14 cellular contexts compared by ENCODE assay signal in the genomic region with DNA sequence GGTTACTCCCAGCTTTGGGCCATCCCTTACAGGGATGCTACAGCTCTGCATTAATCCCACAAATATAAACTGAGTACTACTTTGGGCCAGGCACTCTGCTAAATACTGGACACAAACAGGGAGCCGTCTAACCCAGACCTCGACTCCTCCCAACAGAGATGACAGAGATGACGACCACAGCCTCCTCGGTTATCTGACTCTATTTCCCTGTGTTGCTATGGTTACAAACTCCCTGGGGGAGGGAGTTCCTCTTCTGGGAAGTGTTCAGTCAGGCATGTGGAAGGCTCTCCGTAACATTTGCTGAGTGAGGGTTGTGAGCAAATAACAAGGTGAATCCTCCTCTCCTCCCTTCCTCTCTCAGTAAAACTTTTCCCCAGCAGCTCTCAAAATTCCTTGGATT. TPM values are rescaled to one million over a fixed set of nuclear protein-coding genes. Genes with fewer than 3 reads are reported as not detected.
DNase-seq lines count a peak whose midpoint lies in the region; ATAC-seq and TF ChIP-seq lines count a peak whose summit lies in the region.
"Had no signal": no experiment of that assay in that cellular context is flagged by ENCODE, and none has a peak within 500 bp of the region (broad histone marks: within the 10 kb centered on the region; RNA-seq: fewer than 3 reads in every experiment).

No MANE protein-coding gene starts in this region.

- H4K20me1 ChIP-seq in osteoblast (ENCODE audit: insufficient read depth, low read length), result no peaks in the 10 kb centered on the region

- TF ChIP-seq CTCF in glutamatergic neuron (IDR thresholded peaks at IDR 0.05; ENCODE audit: partially characterized antibody, unreplicated experiment), result no peak
- no peak for TF ChIP-seq CTCF in osteoblast (IDR thresholded peaks at IDR 0.05; ENCODE audit: extremely low read depth, low read depth, low read length)
- TF ChIP-seq CTCF in GM20000 (IDR thresholded peaks at IDR 0.05; ENCODE audit: extremely low read depth, missing control alignments), result no peak

- H3K4me3 Mint-ChIP-seq in IgD-negative memory B cell (peak overlapping the region in 3 of 4 donors; percentile 20 to 54 (median 30)), glutamatergic neuron (ENCODE audit: unreplicated experiment) (peak overlapping the region; percentile 82)
- H3K4me3 Mint-ChIP-seq: activated CD4-positive, alpha-beta T cell treated with anti-CD3 and anti-CD28 coated beads, Interleukin-2, amount 10 ng/mL, durations not matched to agents 7 days and 5 days; activated naive CD8-positive, alpha-beta T cell treated with anti-CD3 and anti-CD28 coated beads, Interleukin-2, amount 10 ng/mL, durations not matched to agents 7 days and 5 days had no signal

- H3K36me3 ChIP-seq in SJCRH30 (no peaks in the 10 kb centered on the region), osteoblast (ENCODE audit: insufficient read depth, low read length) (no peaks in the 10 kb centered on the region)
- H3K36me3 ChIP-seq: vagina had no signal

- H3K27me3 ChIP-seq in SJCRH30, result no peaks in the 10 kb centered on the region
- H3K27me3 ChIP-seq in osteoblast (ENCODE audit: insufficient read depth, low read length), result peaks cover 23% of the 10 kb centered on the region
- H3K27me3 ChIP-seq: vagina had no signal

- peak overlapping the region in 2 of 3 donors; percentile 52 to 57 for H3K27ac Mint-ChIP-seq in IgD-negative memory B cell
- H3K27ac Mint-ChIP-seq in glutamatergic neuron (ENCODE audit: unreplicated experiment), result peak overlapping the region; percentile 99
- H3K27ac Mint-ChIP-seq: activated CD4-positive, alpha-beta T cell treated with anti-CD3 and anti-CD28 coated beads, Interleukin-2, amount 10 ng/mL, durations not matched to agents 7 days and 5 days; activated naive CD8-positive, alpha-beta T cell treated with anti-CD3 and anti-CD28 coated beads, Interleukin-2, amount 10 ng/mL, durations not matched to agents 7 days and 5 days had no signal

- H3K27ac ChIP-seq in SJCRH30 (no peak overlapping the region), osteoblast (ENCODE audit: low read depth, low read length) (no peak overlapping the region)
- H3K27ac ChIP-seq: psoas muscle, vagina had no signal

- no peaks in the 10 kb centered on the region for H3K79me2 ChIP-seq in osteoblast (ENCODE audit: insufficient read depth, low read length)

- H3K4me1 Mint-ChIP-seq in IgD-negative memory B cell (peaks cover 15 to 19% (median 18%) of the 10 kb centered on the region in 3 donors), glutamatergic neuron (ENCODE audit: low read depth, unreplicated experiment) (peaks cover 43% of the 10 kb centered on the region)

- ATAC-seq in HG02588 (IDR thresholded peaks at IDR 0.05; ENCODE audit: unreplicated experiment), result no peak
- ATAC-seq: HCT116, psoas muscle had no signal

- peaks cover 1% of the 10 kb centered on the region for H3K36me3 Mint-ChIP-seq in IgD-negative memory B cell
- no peaks in the 10 kb centered on the region for H3K36me3 Mint-ChIP-seq in glutamatergic neuron (ENCODE audit: unreplicated experiment)
- H3K36me3 Mint-ChIP-seq: activated naive CD8-positive, alpha-beta T cell treated with anti-CD3 and anti-CD28 coated beads, Interleukin-2, amount 10 ng/mL, durations not matched to agents 7 days and 5 days had no signal

- DNase-seq in SJCRH30, result peak; percentile 23 to 36
- peak; percentile 58 for DNase-seq in glutamatergic neuron
- peak; percentile 82 for DNase-seq in osteoblast (ENCODE audit: insufficient read length, low spot score, missing footprints)
- no peak for DNase-seq in GM20000 (ENCODE audit: low spot score)
- no peak for DNase-seq in inferior parietal cortex (ENCODE audit: extremely low spot score)
- DNase-seq: activated CD4-positive, alpha-beta T cell treated with anti-CD3 and anti-CD28 coated beads, Interleukin-2, amount 10 ng/mL, durations not matched to agents 7 days and 5 days; activated naive CD8-positive, alpha-beta T cell treated with anti-CD3 and anti-CD28 coated beads, Interleukin-2, amount 10 ng/mL, durations not matched to agents 7 days and 5 days; effector CD8-positive, alpha-beta T cell; NCI-H1694; psoas muscle had no signal

- H3K4me2 ChIP-seq in osteoblast (ENCODE audit: insufficient read depth, low read length), result no peak overlapping the region

- no peak overlapping the region for H2AFZ ChIP-seq in osteoblast (ENCODE audit: low read length)

- H3K27me3 Mint-ChIP-seq in IgD-negative memory B cell, result peaks cover 2% of the 10 kb centered on the region
- H3K27me3 Mint-ChIP-seq in glutamatergic neuron (ENCODE audit: unreplicated experiment), result peaks cover 26% of the 10 kb centered on the region
- H3K27me3 Mint-ChIP-seq: activated CD4-positive, alpha-beta T cell treated with anti-CD3 and anti-CD28 coated beads, Interleukin-2, amount 10 ng/mL, durations not matched to agents 7 days and 5 days had no signal

- H3K9me3 Mint-ChIP-seq in IgD-negative memory B cell (no peaks in the 10 kb centered on the region), glutamatergic neuron (ENCODE audit: unreplicated experiment) (peaks cover 31% of the 10 kb centered on the region)
- H3K9me3 Mint-ChIP-seq: activated CD4-positive, alpha-beta T cell treated with anti-CD3 and anti-CD28 coated beads, Interleukin-2, amount 10 ng/mL, durations not matched to agents 7 days and 5 days; activated naive CD8-positive, alpha-beta T cell treated with anti-CD3 and anti-CD28 coated beads, Interleukin-2, amount 10 ng/mL, durations not matched to agents 7 days and 5 days had no signal

- H3K9me3 ChIP-seq in SJCRH30 (replicated peaks) (no peaks in the 10 kb centered on the region), osteoblast (ENCODE audit: low read depth, low read length) (no peaks in the 10 kb centered on the region)
- H3K9me3 ChIP-seq: psoas muscle, vagina had no signal

- H3K4me3 ChIP-seq in SJCRH30, result no peak overlapping the region
- no peak overlapping the region for H3K4me3 ChIP-seq in osteoblast (ENCODE audit: insufficient read depth, low read length)
- H3K4me3 ChIP-seq: psoas muscle, vagina had no signal

- H3K4me1 ChIP-seq in SJCRH30, result no peaks in the 10 kb centered on the region
- H3K4me1 ChIP-seq in osteoblast (ENCODE audit: insufficient read depth, low read length), result no peaks in the 10 kb centered on the region
- H3K4me1 ChIP-seq: psoas muscle, vagina had no signal

RNA-seq across cellular contexts. Expression of a gene that starts 6.7 kb away (rescaled TPM):
- polyA plus RNA-seq in IgD-negative memory B cell, result 141 TPM
- 16.1 and 16.3 TPM in 2 replicates for total RNA-seq in SJCRH30 (2014; rRNA removed; shearing (Covaris generic))
- total RNA-seq in glutamatergic neuron (ENCODE audit: unreplicated experiment), result 95.5 TPM
- 7.2 and 10.0 TPM in 2 replicates for total RNA-seq in osteoblast

Comparison
In these comparisons a context has a peak if more than half of its experiments do, and no peak if none do; other contexts are left out.
1. DNase-seq: peak in SJCRH30 (2 of 2), glutamatergic neuron (single experiment) and osteoblast (single experiment); none in GM20000 (single experiment) and inferior parietal cortex (single experiment).